9 cellular contexts compared by ENCODE assay signal in the genomic region with DNA sequence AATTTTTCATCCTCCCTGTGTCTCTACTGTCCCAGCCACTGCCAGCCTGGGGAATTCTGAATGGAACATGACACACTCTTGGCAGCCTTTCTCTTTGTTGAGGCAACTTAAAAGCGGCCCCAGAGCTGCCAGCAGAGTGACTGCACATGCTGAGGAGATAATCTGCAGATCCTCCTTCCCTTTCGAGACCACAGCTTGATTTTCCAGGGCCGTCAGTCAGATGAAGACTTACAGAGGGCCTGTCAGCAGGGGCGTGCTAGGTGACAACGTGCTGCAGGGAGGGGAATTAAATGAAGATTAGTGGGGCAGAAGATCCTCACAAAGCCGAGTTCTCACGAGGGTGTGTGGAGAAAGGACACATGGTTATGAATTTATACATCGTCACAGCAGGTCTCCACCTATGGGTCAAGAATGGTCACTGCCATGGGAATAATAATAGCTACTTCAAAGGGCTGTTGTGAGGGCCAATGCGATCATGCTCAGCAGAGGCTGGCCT.
DNase-seq lines count a peak whose midpoint lies in the region; ATAC-seq and TF ChIP-seq lines count a peak whose summit lies in the region.
"Had no signal": no experiment of that assay in that cellular context is flagged by ENCODE, and none has a peak within 500 bp of the region (broad histone marks: within the 10 kb centered on the region; RNA-seq: fewer than 3 reads in every experiment).

No MANE protein-coding gene starts in this region.

- peaks cover 61% of the 10 kb centered on the region for H3K4me1 Mint-ChIP-seq in HFFc6 (ENCODE audit: low read depth)

- WGBS in stomach, 5 donors: 22 to 45% (median 33%) methylated on average over 9 of the region's 9 CpGs

- no peaks in the 10 kb centered on the region for H3K36me3 Mint-ChIP-seq in HFFc6 (ENCODE audit: low read depth)
- H3K36me3 Mint-ChIP-seq: activated naive CD8-positive, alpha-beta T cell had no signal

- peaks cover 2% of the 10 kb centered on the region; the same call in 1 of the 2 replicates for H3K27me3 Mint-ChIP-seq in HFFc6 (ENCODE audit: insufficient read depth)
- H3K27me3 Mint-ChIP-seq: activated naive CD8-positive, alpha-beta T cell had no signal

- H3K27ac ChIP-seq in left ventricle myocardium inferior (replicated peaks): peak overlapping the region; percentile 79
- H3K27ac ChIP-seq in stomach: no peak overlapping the region

- TF ChIP-seq CTCF in HFFc6 (IDR thresholded peaks at IDR 0.05): peak; percentile 77
- TF ChIP-seq CTCF in left ventricle myocardium inferior (IDR thresholded peaks at IDR 0.05; ENCODE audit: borderline replicate concordance): peak; percentile 66
- peak in 5 of 7 experiments; percentile 18 to 50 (median 37) for TF ChIP-seq CTCF in stomach (IDR thresholded peaks at IDR 0.05)

- H3K4me3 ChIP-seq in left ventricle myocardium inferior (peak overlapping the region; percentile 22), stomach (no peak overlapping the region)

- H3K27me3 ChIP-seq in left ventricle myocardium inferior (ENCODE audit: low read depth): no peaks in the 10 kb centered on the region
- no peaks in the 10 kb centered on the region for H3K27me3 ChIP-seq in stomach

- TF ChIP-seq EP300 in stomach (IDR thresholded peaks at IDR 0.05): no peak

- no peaks in the 10 kb centered on the region for H3K9me3 Mint-ChIP-seq in HFFc6

- no peaks in the 10 kb centered on the region for H3K9me3 ChIP-seq in left ventricle myocardium inferior (replicated peaks)
- no peaks in the 10 kb centered on the region for H3K9me3 ChIP-seq in stomach

- H3K27ac Mint-ChIP-seq in HFFc6: peak overlapping the region; percentile 85
- H3K27ac Mint-ChIP-seq: activated naive CD8-positive, alpha-beta T cell had no signal

- intact Hi-C loops in left ventricle myocardium inferior (cut with micrococcal nuclease): no loop called here
- intact Hi-C loops in stomach (cut with DNase I; ENCODE audit: low total_unique reads): no loop called here

- in situ Hi-C loops in ACHN (cut with HindIII; ENCODE audit: low pct_ligation_motif_present, low pct_unique_long_range_greater_than_20kb, low sequenced_read_pairs): no loop called here

- no peak for ATAC-seq in GM21717 (IDR thresholded peaks at IDR 0.05; ENCODE audit: unreplicated experiment)
- no peak for ATAC-seq in HG02642 (IDR thresholded peaks at IDR 0.05; ENCODE audit: poor library complexity, unreplicated experiment)

- H3K36me3 ChIP-seq in left ventricle myocardium inferior (peaks cover 7% of the 10 kb centered on the region), stomach (peaks cover 0 to 6% (median 6%) of the 10 kb centered on the region in 4 donors)

- H3K4me1 ChIP-seq in left ventricle myocardium inferior: peaks cover 35% of the 10 kb centered on the region
- peaks cover 6 to 30% (median 17%) of the 10 kb centered on the region in 4 donors for H3K4me1 ChIP-seq in stomach

- H3K4me3 Mint-ChIP-seq in HFFc6: peak overlapping the region; percentile 47
- H3K4me3 Mint-ChIP-seq: activated naive CD8-positive, alpha-beta T cell had no signal

- DNase-seq in ACHN (peak; percentile 53), HFFc6 (peak; percentile 52), UCSD-AML1 (lab: John Stamatoyannopoulos, UW; ENCODE audit: unreplicated experiment) (peak; percentile 12), left ventricle myocardium inferior (peak; percentile 48), stomach (no peak)
- no peak for DNase-seq in activated T-cell treated with anti-CD3 and anti-CD28 coated beads, Interleukin-2, amount 50 U/mL, for 1 hour

- TF ChIP-seq POLR2A in stomach (IDR thresholded peaks at IDR 0.05): no peak

Comparison
In these comparisons a context has a peak if more than half of its experiments do, and no peak if none do; other contexts are left out.
1. DNase-seq: peak in ACHN (single experiment), HFFc6 (single experiment), UCSD-AML1 (single experiment) and left ventricle myocardium inferior (single experiment); none in stomach (single experiment) and activated T-cell treated with anti-CD3 and anti-CD28 coated beads, Interleukin-2, amount 50 U/mL, for 1 hour (single experiment).
2. Peak in every context shown above with its lines, with median percentiles within 50 percentile points of each other: CTCF ChIP-seq.